1 cellular context compared by ENCODE assay signal in genomic region chr13:98265669-98266551, GRCh38.
A peak's percentile ranks its signal among the peaks of the same experiment; 100 is the strongest.
TF ChIP-seq lines count a peak whose summit lies in the region.

No MANE protein-coding gene starts in this region.

TF ChIP-seq in HepG2, 621 proteins besides CTCF, POLR2A, EP300 and RAD21 (continued from another document and continues in another):
- TF ChIP-seq HINFP (CRISPR knock-in tag; IDR thresholded peaks at IDR 0.05; ENCODE audit: low read depth) (peak; percentile 60; the same call in 1 of the 2 replicates), ZNF142 (CRISPR knock-in tag; IDR thresholded peaks at IDR 0.05) (peak; percentile 63; the same call in 1 of the 2 replicates), DR1 (CRISPR knock-in tag; IDR thresholded peaks at IDR 0.05) (peak; percentile 69), ZNF775 (CRISPR knock-in tag; IDR thresholded peaks at IDR 0.05; ENCODE audit: borderline replicate concordance) (no peak), ZNF609 (CRISPR knock-in tag; IDR thresholded peaks at IDR 0.05; ENCODE audit: borderline replicate concordance) (peak; percentile 46), FOXO1 (CRISPR knock-in tag; IDR thresholded peaks at IDR 0.05) (peak; percentile 73; the same call in 1 of the 2 replicates), TFE3 (CRISPR knock-in tag; IDR thresholded peaks at IDR 0.05) (peak; percentile 39; the same call in 1 of the 2 replicates), TERF1 (CRISPR knock-in tag; IDR thresholded peaks at IDR 0.05) (no peak), ZNF503 (CRISPR knock-in tag; IDR thresholded peaks at IDR 0.05) (0 out of 2 replicates have a peak, but pooled peaks have one; percentile 65), MYC (CRISPR knock-in tag; IDR thresholded peaks at IDR 0.05; ENCODE audit: borderline replicate concordance) (peak; percentile 31; the same call in 1 of the 2 replicates), NFIB (CRISPR knock-in tag; IDR thresholded peaks at IDR 0.05; ENCODE audit: borderline replicate concordance) (no peak), TCF7L2 (IDR thresholded peaks at IDR 0.05; ENCODE audit: low read depth, low read length) (no peak), ZNF878 (CRISPR knock-in tag; IDR thresholded peaks at IDR 0.05) (no peak; the same call in 1 of the 2 replicates), FOXA1 (IDR thresholded peaks at IDR 0.05) (no peak), FOXA1 (CRISPR knock-in tag; IDR thresholded peaks at IDR 0.05) (peak; percentile 58; the same call in 1 of the 2 replicates), YEATS4 (CRISPR knock-in tag; IDR thresholded peaks at IDR 0.05; ENCODE audit: borderline replicate concordance) (peak; percentile 59; the same call in 1 of the 2 replicates), TCF7 (IDR thresholded peaks at IDR 0.05; ENCODE audit: low read depth) (0 out of 2 replicates have a peak, but pooled peaks have one; percentile 21), ZNF589 (CRISPR knock-in tag; conservative IDR thresholded peaks at IDR 0.05) (no peak), ZNF605 (CRISPR knock-in tag; IDR thresholded peaks at IDR 0.05) (no peak), NCOA5 (CRISPR knock-in tag; IDR thresholded peaks at IDR 0.05) (no peak), ERF (CRISPR knock-in tag; IDR thresholded peaks at IDR 0.05) (peak; percentile 72; the same call in 1 of the 2 replicates), YEATS2 (CRISPR knock-in tag; IDR thresholded peaks at IDR 0.05; ENCODE audit: borderline replicate concordance) (no peak; the same call in 1 of the 2 replicates), NFATC3 (CRISPR knock-in tag; IDR thresholded peaks at IDR 0.05) (no peak), ZNF280D (CRISPR knock-in tag; IDR thresholded peaks at IDR 0.05) (peak; percentile 78; the same call in 1 of the 2 replicates), GATAD1 (CRISPR knock-in tag; IDR thresholded peaks at IDR 0.05) (peak; percentile 54), SIX1 (CRISPR knock-in tag; IDR thresholded peaks at IDR 0.05; ENCODE audit: borderline replicate concordance) (peak; percentile 52; the same call in 1 of the 2 replicates), ISL2 (CRISPR knock-in tag; IDR thresholded peaks at IDR 0.05) (peak; percentile 77), REL (CRISPR knock-in tag; conservative IDR thresholded peaks at IDR 0.05) (no peak), KDM3A (CRISPR knock-in tag; IDR thresholded peaks at IDR 0.05; ENCODE audit: low read depth) (0 out of 2 replicates have a peak, but pooled peaks have one; percentile 21), MEIS2 (CRISPR knock-in tag; IDR thresholded peaks at IDR 0.05) (peak; percentile 89; the same call in 1 of the 2 replicates), CBX1 (IDR thresholded peaks at IDR 0.05; ENCODE audit: low read depth) (no peak), ZNF816 (CRISPR knock-in tag; IDR thresholded peaks at IDR 0.05; ENCODE audit: borderline replicate concordance) (0 out of 2 replicates have a peak, but pooled peaks have one; percentile 53), HOMEZ (CRISPR knock-in tag; IDR thresholded peaks at IDR 0.05; ENCODE audit: low read depth) (peak; percentile 87)
